In genomic region chr2:85437488-85438290, GRCh38 we compare ENCODE assay signal across 2 cellular contexts.
TF ChIP-seq lines count a peak whose summit lies in the region.

No MANE protein-coding gene starts in this region.

TF ChIP-seq in liver, 16 proteins besides CTCF, POLR2A, EP300 and RAD21:
- TF ChIP-seq, protein P1, sequence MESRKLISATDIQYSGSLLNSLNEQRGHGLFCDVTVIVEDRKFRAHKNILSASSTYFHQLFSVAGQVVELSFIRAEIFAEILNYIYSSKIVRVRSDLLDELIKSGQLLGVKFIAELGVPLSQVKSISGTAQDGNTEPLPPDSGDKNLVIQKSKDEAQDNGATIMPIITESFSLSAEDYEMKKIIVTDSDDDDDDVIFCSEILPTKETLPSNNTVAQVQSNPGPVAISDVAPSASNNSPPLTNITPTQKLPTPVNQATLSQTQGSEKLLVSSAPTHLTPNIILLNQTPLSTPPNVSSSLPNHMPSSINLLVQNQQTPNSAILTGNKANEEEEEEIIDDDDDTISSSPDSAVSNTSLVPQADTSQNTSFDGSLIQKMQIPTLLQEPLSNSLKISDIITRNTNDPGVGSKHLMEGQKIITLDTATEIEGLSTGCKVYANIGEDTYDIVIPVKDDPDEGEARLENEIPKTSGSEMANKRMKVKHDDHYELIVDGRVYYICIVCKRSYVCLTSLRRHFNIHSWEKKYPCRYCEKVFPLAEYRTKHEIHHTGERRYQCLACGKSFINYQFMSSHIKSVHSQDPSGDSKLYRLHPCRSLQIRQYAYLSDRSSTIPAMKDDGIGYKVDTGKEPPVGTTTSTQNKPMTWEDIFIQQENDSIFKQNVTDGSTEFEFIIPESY (IDR thresholded peaks at IDR 0.05) = no peak
- TF ChIP-seq RXRA (IDR thresholded peaks at IDR 0.05) = no peak
- TF ChIP-seq SP1 (IDR thresholded peaks at IDR 0.05) = no peak
- TF ChIP-seq, protein P2, sequence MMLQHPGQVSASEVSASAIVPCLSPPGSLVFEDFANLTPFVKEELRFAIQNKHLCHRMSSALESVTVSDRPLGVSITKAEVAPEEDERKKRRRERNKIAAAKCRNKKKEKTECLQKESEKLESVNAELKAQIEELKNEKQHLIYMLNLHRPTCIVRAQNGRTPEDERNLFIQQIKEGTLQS (IDR thresholded peaks at IDR 0.05) = no peak
- TF ChIP-seq EGR1 (IDR thresholded peaks at IDR 0.05; ENCODE audit: low read depth in 2 of 2) = peak in 1 of 2 donors; percentile 76
- TF ChIP-seq JUND (IDR thresholded peaks at IDR 0.05) = no peak
- TF ChIP-seq FOXA2 (IDR thresholded peaks at IDR 0.05) = no peak
- TF ChIP-seq NR2F2 (IDR thresholded peaks at IDR 0.05) = no peak
- TF ChIP-seq, protein P3, sequence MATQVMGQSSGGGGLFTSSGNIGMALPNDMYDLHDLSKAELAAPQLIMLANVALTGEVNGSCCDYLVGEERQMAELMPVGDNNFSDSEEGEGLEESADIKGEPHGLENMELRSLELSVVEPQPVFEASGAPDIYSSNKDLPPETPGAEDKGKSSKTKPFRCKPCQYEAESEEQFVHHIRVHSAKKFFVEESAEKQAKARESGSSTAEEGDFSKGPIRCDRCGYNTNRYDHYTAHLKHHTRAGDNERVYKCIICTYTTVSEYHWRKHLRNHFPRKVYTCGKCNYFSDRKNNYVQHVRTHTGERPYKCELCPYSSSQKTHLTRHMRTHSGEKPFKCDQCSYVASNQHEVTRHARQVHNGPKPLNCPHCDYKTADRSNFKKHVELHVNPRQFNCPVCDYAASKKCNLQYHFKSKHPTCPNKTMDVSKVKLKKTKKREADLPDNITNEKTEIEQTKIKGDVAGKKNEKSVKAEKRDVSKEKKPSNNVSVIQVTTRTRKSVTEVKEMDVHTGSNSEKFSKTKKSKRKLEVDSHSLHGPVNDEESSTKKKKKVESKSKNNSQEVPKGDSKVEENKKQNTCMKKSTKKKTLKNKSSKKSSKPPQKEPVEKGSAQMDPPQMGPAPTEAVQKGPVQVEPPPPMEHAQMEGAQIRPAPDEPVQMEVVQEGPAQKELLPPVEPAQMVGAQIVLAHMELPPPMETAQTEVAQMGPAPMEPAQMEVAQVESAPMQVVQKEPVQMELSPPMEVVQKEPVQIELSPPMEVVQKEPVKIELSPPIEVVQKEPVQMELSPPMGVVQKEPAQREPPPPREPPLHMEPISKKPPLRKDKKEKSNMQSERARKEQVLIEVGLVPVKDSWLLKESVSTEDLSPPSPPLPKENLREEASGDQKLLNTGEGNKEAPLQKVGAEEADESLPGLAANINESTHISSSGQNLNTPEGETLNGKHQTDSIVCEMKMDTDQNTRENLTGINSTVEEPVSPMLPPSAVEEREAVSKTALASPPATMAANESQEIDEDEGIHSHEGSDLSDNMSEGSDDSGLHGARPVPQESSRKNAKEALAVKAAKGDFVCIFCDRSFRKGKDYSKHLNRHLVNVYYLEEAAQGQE (IDR thresholded peaks at IDR 0.05) = peak; percentile 32
- TF ChIP-seq FOXA1 (IDR thresholded peaks at IDR 0.05) = no peak
- TF ChIP-seq, protein P4, sequence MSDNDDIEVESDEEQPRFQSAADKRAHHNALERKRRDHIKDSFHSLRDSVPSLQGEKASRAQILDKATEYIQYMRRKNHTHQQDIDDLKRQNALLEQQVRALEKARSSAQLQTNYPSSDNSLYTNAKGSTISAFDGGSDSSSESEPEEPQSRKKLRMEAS (IDR thresholded peaks at IDR 0.05) = no peak
- peak; percentile 45 for TF ChIP-seq YY1 (IDR thresholded peaks at IDR 0.05)
- TF ChIP-seq HNF4G (IDR thresholded peaks at IDR 0.05) = no peak
- no peak for TF ChIP-seq HNF4A (conservative IDR thresholded peaks at IDR 0.05)
- no peak for TF ChIP-seq GABPA (IDR thresholded peaks at IDR 0.05 in 1 of 2, conservative IDR thresholded peaks at IDR 0.05 in 1 of 2)
- TF ChIP-seq TAF1 (conservative IDR thresholded peaks at IDR 0.05) = no peak
TF ChIP-seq in liver: peak in this region for 3.

TF ChIP-seq in HepG2, 621 proteins besides CTCF, POLR2A, EP300 and RAD21:
- TF ChIP-seq THRA (CRISPR knock-in tag; IDR thresholded peaks at IDR 0.05; ENCODE audit: borderline replicate concordance) = no peak
